20 cellular contexts compared by ENCODE assay signal in the genomic region with DNA sequence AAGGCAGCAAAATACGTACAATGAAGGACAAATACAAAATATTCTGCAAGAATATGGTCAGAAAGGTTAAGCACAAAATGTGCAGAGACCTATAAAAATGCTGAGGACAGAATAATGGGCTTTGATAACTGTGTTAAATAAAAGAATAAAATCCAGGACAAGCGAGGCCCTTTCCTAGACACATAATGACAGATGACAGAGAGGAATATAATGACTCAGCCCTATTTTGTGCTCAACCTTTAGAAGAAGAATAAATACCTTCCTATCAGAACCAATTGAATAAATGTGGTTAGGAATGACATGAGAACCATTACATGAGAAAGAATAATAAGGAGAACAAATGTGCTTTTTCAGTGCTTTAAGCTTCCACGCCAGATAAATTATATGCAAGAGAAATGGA.
DNase-seq lines count a peak whose midpoint lies in the region; ATAC-seq, FAIRE-seq and TF ChIP-seq lines count a peak whose summit lies in the region.
"Had no signal": no experiment of that assay in that cellular context is flagged by ENCODE, and none has a peak within 500 bp of the region (broad histone marks: within the 10 kb centered on the region; RNA-seq: fewer than 3 reads in every experiment).

No MANE protein-coding gene starts in this region.

- FAIRE-seq in K562 (lab: Jason Lieb, UNC): no peak
- FAIRE-seq: A204.1, D721Med, G401.6, GM12891 had no signal

- peaks cover 4% of the 10 kb centered on the region for H3K9me3 Mint-ChIP-seq in stimulated activated memory B cell treated with anti-CD40 and anti-IgM and Interleukin-4, amounts not matched to agents 10 μg/mL and 1 μg/mL and 100 μg/mL, for 72 hours
- H3K9me3 Mint-ChIP-seq: CD4-positive, alpha-beta T cell; CD8-positive, alpha-beta T cell had no signal

- H3K9me2 ChIP-seq in Karpas-422 (replicated peaks; ENCODE audit: insufficient read depth, low read length): no peaks in the 10 kb centered on the region

- TF ChIP-seq POLR2A in K562 (conservative IDR thresholded peaks at IDR 0.05): no peak

- no peaks in the 10 kb centered on the region for H3K4me1 Mint-ChIP-seq in stimulated activated memory B cell treated with anti-CD40 and anti-IgM and Interleukin-4, amounts not matched to agents 10 μg/mL and 1 μg/mL and 100 μg/mL, for 72 hours
- H3K4me1 Mint-ChIP-seq: B cell had no signal

- CTCF ChIA-PET in K562 (lab: Yijun Ruan, JAX; ENCODE audit: low intra/inter-chr PET ratio): no interaction called here

- no peaks in the 10 kb centered on the region for H4K20me1 ChIP-seq in Karpas-422 (ENCODE audit: insufficient read depth, low read depth, low read length)
- H4K20me1 ChIP-seq in K562 (replicated peaks; ENCODE audit: control insufficient read depth, insufficient read depth, low read length): no peaks in the 10 kb centered on the region
- H4K20me1 ChIP-seq: BLaER1 treated with 17β-estradiol and CSF1 and Interleukin-3, amounts not matched to agents 10 nM and 100 nM had no signal

- H3K79me2 ChIP-seq in Karpas-422 (ENCODE audit: low read length) (no peaks in the 10 kb centered on the region), K562 (ENCODE audit: control insufficient read depth, insufficient read depth, low read length) (no peaks in the 10 kb centered on the region)

- H3K36me3 Mint-ChIP-seq in stimulated activated memory B cell treated with anti-CD40 and anti-IgM and Interleukin-4, amounts not matched to agents 10 μg/mL and 1 μg/mL and 100 μg/mL, for 72 hours: no peaks in the 10 kb centered on the region
- H3K36me3 Mint-ChIP-seq: CD8-positive, alpha-beta T cell had no signal

- no peaks in the 10 kb centered on the region for H3K27me3 Mint-ChIP-seq in stimulated activated memory B cell treated with anti-CD40 and anti-IgM and Interleukin-4, amounts not matched to agents 10 μg/mL and 1 μg/mL and 100 μg/mL, for 72 hours
- H3K27me3 Mint-ChIP-seq: B cell; CD4-positive, alpha-beta T cell had no signal

- H3K4me3 Mint-ChIP-seq in stimulated activated memory B cell treated with anti-CD40 and anti-IgM and Interleukin-4, amounts not matched to agents 10 μg/mL and 1 μg/mL and 100 μg/mL, for 72 hours: no peak overlapping the region
- H3K4me3 Mint-ChIP-seq: B cell; CD4-positive, alpha-beta T cell; CD8-positive, alpha-beta T cell had no signal

- DNase-seq in Karpas-422: no peak
- DNase-seq in K562 (ENCODE audit: extremely low read depth in 1 of 4, low spot score in 3 of 4): no peak
- DNase-seq in activated naive CD4-positive, alpha-beta T cell (lab: John Stamatoyannopoulos, UW): no peak
- DNase-seq: 8988T; AML-193; Caco-2; Calu3; CD4-positive, alpha-beta T cell; CD8-positive, alpha-beta T cell; DMS79 treated with DMSO at 0.1 percent for 48 hours; GF-D8 had no signal

- 55% methylated on average over 3 of the region's 3 CpGs for WGBS in K562 (ENCODE audit: insufficient coverage, low coverage, missing lambda C conversion rate)

- intact Hi-C loops in K562 (cut with micrococcal nuclease): no loop called here

- no peaks in the 10 kb centered on the region for H3K9me3 ChIP-seq in Karpas-422 (ENCODE audit: low read length)
- peaks cover 6% of the 10 kb centered on the region for H3K9me3 ChIP-seq in K562 (replicated peaks; ENCODE audit: control insufficient read depth, insufficient read depth, low read depth, low read length)
- H3K9me3 ChIP-seq: Caco-2 had no signal

- H3K4me3 ChIP-seq in Karpas-422 (ENCODE audit: low read length) (no peak overlapping the region), K562 (no peak overlapping the region)
- H3K4me3 ChIP-seq: BLaER1 treated with 17β-estradiol and CSF1 and Interleukin-3, amounts not matched to agents 10 nM and 100 nM had no signal

- H3K27ac Mint-ChIP-seq in stimulated activated memory B cell treated with anti-CD40 and anti-IgM and Interleukin-4, amounts not matched to agents 10 μg/mL and 1 μg/mL and 100 μg/mL, for 72 hours: no peak overlapping the region
- H3K27ac Mint-ChIP-seq: B cell; CD4-positive, alpha-beta T cell; CD8-positive, alpha-beta T cell had no signal

- H3K9me1 ChIP-seq in K562 (ENCODE audit: control insufficient read depth, insufficient read depth, low read length): no peaks in the 10 kb centered on the region

- no peaks in the 10 kb centered on the region for H3K27me3 ChIP-seq in Karpas-422 (ENCODE audit: low read length)
- H3K27me3 ChIP-seq in K562 (ENCODE audit: control insufficient read depth in 2 of 2, insufficient read depth in 2 of 2, low read length in 2 of 2): no peaks in the 10 kb centered on the region

- TF ChIP-seq EP300 in K562 (IDR thresholded peaks at IDR 0.05; ENCODE audit: low read length): no peak

- no peaks in the 10 kb centered on the region for H3K4me1 ChIP-seq in Karpas-422 (ENCODE audit: low read length)
- H3K4me1 ChIP-seq in K562 (replicated peaks in 1 of 2; ENCODE audit: control insufficient read depth in 2 of 2, insufficient read depth in 2 of 2, low read length in 2 of 2): peaks cover 0 to under 1% of the 10 kb centered on the region in 2 experiments; a peak in 1 of 5 replicates
- H3K4me1 ChIP-seq: Caco-2 had no signal

- peak overlapping the region; percentile 61; the same call in 1 of the 2 replicates for H2AFZ ChIP-seq in Karpas-422 (ENCODE audit: low read length)
- H2AFZ ChIP-seq in K562 (ENCODE audit: low read depth, low read length): peak overlapping the region; percentile 55

- in situ Hi-C loops in K562 (cut with MboI): no loop called here

- no TSS peak for BruUV-seq in K562 (replicated peaks; lab: Mats Ljungman, UMichigan)

- no peak overlapping the region for H3K27ac ChIP-seq in Karpas-422 (ENCODE audit: low read length)
- no peak overlapping the region for H3K27ac ChIP-seq in K562 (ENCODE audit: extremely low read depth, low read depth, low read length)
- H3K27ac ChIP-seq: BLaER1 treated with 17β-estradiol and CSF1 and Interleukin-3, amounts not matched to agents 10 nM and 100 nM; C4-2B had no signal

- H3K9ac ChIP-seq in Karpas-422 (ENCODE audit: low read length) (no peak overlapping the region), K562 (ENCODE audit: insufficient read depth in 1 of 2, low read depth in 2 of 2, low read length in 2 of 2) (no peak overlapping the region)
- H3K9ac ChIP-seq: BLaER1 treated with 17β-estradiol and CSF1 and Interleukin-3, amounts not matched to agents 10 nM and 100 nM had no signal

- no peak for TF ChIP-seq CTCF in K562 (IDR thresholded peaks at IDR 0.05 in 2 of 3, conservative IDR thresholded peaks at IDR 0.05 in 1 of 3; ENCODE audit: insufficient read depth in 2 of 3, low read depth in 1 of 3, low read length in 3 of 3)

- POLR2A ChIA-PET in K562 (lab: Yijun Ruan, JAX): no interaction called here

- no peak for TF ChIP-seq RAD21 in K562 (CRISPR knock-in tag; conservative IDR thresholded peaks at IDR 0.05 in 1 of 2, IDR thresholded peaks at IDR 0.05 in 1 of 2)

- ATAC-seq in K562 (no peak), SK-N-SH treated with all-trans-retinoic acid at 6 μM for 48 hours (no peak)
- ATAC-seq in stimulated activated memory B cell treated with anti-CD40 and anti-IgM and Interleukin-4, amounts not matched to agents 10 μg/mL and 1 μg/mL and 100 μg/mL, for 72 hours: no peak
- ATAC-seq: CD8-positive, alpha-beta T cell had no signal

- H3K4me2 ChIP-seq in Karpas-422 (ENCODE audit: low read depth, low read length, poor library complexity, severe bottlenecking) (no peak overlapping the region), K562 (ENCODE audit: insufficient read depth, low read length) (no peak overlapping the region)
- H3K4me2 ChIP-seq: BLaER1 treated with 17β-estradiol and CSF1 and Interleukin-3, amounts not matched to agents 10 nM and 100 nM had no signal

- no peaks in the 10 kb centered on the region for H3K36me3 ChIP-seq in Karpas-422 (ENCODE audit: insufficient read depth, low read length)
- no peaks in the 10 kb centered on the region; the same call in 2 of the 3 replicates for H3K36me3 ChIP-seq in K562 (ENCODE audit: control insufficient read depth, insufficient read depth, low read length)
- H3K36me3 ChIP-seq: BLaER1 treated with 17β-estradiol and CSF1 and Interleukin-3, amounts not matched to agents 10 nM and 100 nM had no signal

TF ChIP-seq in K562, 482 proteins besides CTCF, POLR2A, EP300 and RAD21:
- TF ChIP-seq ETV5 (CRISPR knock-in tag; IDR thresholded peaks at IDR 0.05; ENCODE audit: low read depth): no peak
- 0 out of 2 replicates have a peak, but pooled peaks have one; percentile 9 for TF ChIP-seq NFE2 (IDR thresholded peaks at IDR 0.05; ENCODE audit: low read depth)
- peak; percentile 37; the same call in 1 of the 2 replicates for TF ChIP-seq C11orf30 (IDR thresholded peaks at IDR 0.05; ENCODE audit: low read depth)
- peak; percentile 61 for TF ChIP-seq MAFG (tag; conservative IDR thresholded peaks at IDR 0.05)
- peak; percentile 66 for TF ChIP-seq ZNF316 (IDR thresholded peaks at IDR 0.05)

TF ChIP-seq in SK-N-SH treated with all-trans-retinoic acid at 6 μM for 48 hours, 23 proteins besides CTCF, POLR2A, EP300 and RAD21 (continues in another document):
- TF ChIP-seq PATZ1 (CRISPR knock-in tag; IDR thresholded peaks at IDR 0.05; ENCODE audit: borderline replicate concordance) (no peak), RARB (CRISPR knock-in tag; IDR thresholded peaks at IDR 0.05) (no peak)
